Comparison of ENCODE assay signal across 7 cellular contexts in genomic region chr1:51236548-51237312, GRCh38. TPM values are rescaled to one million over a fixed set of nuclear protein-coding genes. Genes with fewer than 3 reads are reported as not detected.
DNase-seq lines count a peak whose midpoint lies in the region; ATAC-seq and TF ChIP-seq lines count a peak whose summit lies in the region.

No MANE protein-coding gene starts in this region.

- H3K4me3 Mint-ChIP-seq in activated T-cell treated with anti-CD3 and anti-CD28 coated beads, Interleukin-2, amount 50 U/mL, for 4 hours, result no peak overlapping the region
- no peak overlapping the region for H3K4me3 Mint-ChIP-seq in natural killer cell

- no peak for TF ChIP-seq POLR2A in suprapubic skin (IDR thresholded peaks at IDR 0.05)

- no peak for TF ChIP-seq EP300 in suprapubic skin (IDR thresholded peaks at IDR 0.05)

- H3K4me2 ChIP-seq in fibroblast of lung (ENCODE audit: extremely low read depth, insufficient read depth, low read length), result peak overlapping the region; percentile 65

- H3K36me3 Mint-ChIP-seq in activated T-cell treated with anti-CD3 and anti-CD28 coated beads, Interleukin-2, amount 50 U/mL, for 4 hours (ENCODE audit: insufficient read depth), result no peaks in the 10 kb centered on the region
- no peaks in the 10 kb centered on the region for H3K36me3 Mint-ChIP-seq in natural killer cell

- peak overlapping the region; percentile 94 to 98 (median 96) for H3K4me3 ChIP-seq in fibroblast of lung (replicated peaks in 1 of 4; ENCODE audit: control extremely low read depth in 1 of 4, insufficient read depth in 1 of 4, low read depth in 3 of 4, low read length in 4 of 4)
- H3K4me3 ChIP-seq in suprapubic skin, result peak overlapping the region; percentile 96

- peak overlapping the region; percentile 42 for H2AFZ ChIP-seq in fibroblast of lung (ENCODE audit: low read length)

- H3K27me3 ChIP-seq in fibroblast of lung (ENCODE audit: control insufficient read depth, insufficient read depth, low read length) (no peaks in the 10 kb centered on the region), suprapubic skin (no peaks in the 10 kb centered on the region)

- intact Hi-C loops in natural killer cell (cut with micrococcal nuclease), result loop anchor here (5.0 kb wide), 1 partner anchor 274 kb away; the partner anchor contains the start of gene FAF1

- H3K27ac ChIP-seq in fibroblast of lung (ENCODE audit: insufficient read depth, low read length), result peak overlapping the region; percentile 92
- peak overlapping the region; percentile 95 for H3K27ac ChIP-seq in suprapubic skin

- ATAC-seq in GM18868 (IDR thresholded peaks at IDR 0.05; ENCODE audit: unreplicated experiment) (peak; percentile 10), HG02970 (IDR thresholded peaks at IDR 0.05; ENCODE audit: low FRiP score, unreplicated experiment) (peak; percentile 8), natural killer cell (peak; percentile 27 to 43 (median 35))
- ATAC-seq in activated T-cell treated with anti-CD3 and anti-CD28 coated beads, Interleukin-2, amount 50 U/mL, for 4 hours, result peak; percentile 40 to 51

- under 1% methylated on average over 24 of the region's 49 CpGs for WGBS in suprapubic skin

- H3K9me3 Mint-ChIP-seq in activated T-cell treated with anti-CD3 and anti-CD28 coated beads, Interleukin-2, amount 50 U/mL, for 4 hours, result no peaks in the 10 kb centered on the region
- no peaks in the 10 kb centered on the region for H3K9me3 Mint-ChIP-seq in natural killer cell

- TF ChIP-seq CTCF in fibroblast of lung (conservative IDR thresholded peaks at IDR 0.05 in 1 of 2, IDR thresholded peaks at IDR 0.05 in 1 of 2; ENCODE audit: low read depth in 1 of 2, low read length in 2 of 2) (no peak), natural killer cell (IDR thresholded peaks at IDR 0.05) (no peak), suprapubic skin (IDR thresholded peaks at IDR 0.05) (no peak)

- DNase-seq in NCI-H510A (lab: John Stamatoyannopoulos, UW), result peak; percentile 26
- peak; percentile 24 for DNase-seq in activated T-cell treated with anti-CD3 and anti-CD28 coated beads, Interleukin-2, amount 50 U/mL, for 4 hours
- DNase-seq in fibroblast of lung (ENCODE audit: low read depth in 2 of 2), result peak; percentile 52 to 55
- DNase-seq in natural killer cell, result no peak
- peak in 1 of 2 donors; percentile 77 for DNase-seq in suprapubic skin (ENCODE audit: low spot score in 2 of 2)

- peaks cover 52% of the 10 kb centered on the region for H3K79me2 ChIP-seq in fibroblast of lung (ENCODE audit: control insufficient read depth, insufficient read depth, low read length)

- H3K9ac ChIP-seq in fibroblast of lung (ENCODE audit: insufficient read depth, low read length), result peak overlapping the region; percentile 85

- H3K4me1 Mint-ChIP-seq in activated T-cell treated with anti-CD3 and anti-CD28 coated beads, Interleukin-2, amount 50 U/mL, for 4 hours (ENCODE audit: low read depth), result peaks cover 45% of the 10 kb centered on the region
- peaks cover 40 to 48% of the 10 kb centered on the region in 2 donors for H3K4me1 Mint-ChIP-seq in natural killer cell

- no peak overlapping the region for H3K27ac Mint-ChIP-seq in natural killer cell

- no peaks in the 10 kb centered on the region for H3K27me3 Mint-ChIP-seq in activated T-cell treated with anti-CD3 and anti-CD28 coated beads, Interleukin-2, amount 50 U/mL, for 4 hours (ENCODE audit: low read depth)
- no peaks in the 10 kb centered on the region for H3K27me3 Mint-ChIP-seq in natural killer cell (ENCODE audit: low read depth in 2 of 2)

- peaks cover 9% of the 10 kb centered on the region for H3K4me1 ChIP-seq in fibroblast of lung (ENCODE audit: control insufficient read depth, extremely low read depth, insufficient read depth, low read length)
- peaks cover 53% of the 10 kb centered on the region for H3K4me1 ChIP-seq in suprapubic skin

- H3K36me3 ChIP-seq in fibroblast of lung (ENCODE audit: control insufficient read depth, insufficient read depth, low read length) (no peaks in the 10 kb centered on the region), suprapubic skin (no peaks in the 10 kb centered on the region)

- no peaks in the 10 kb centered on the region for H4K20me1 ChIP-seq in fibroblast of lung (ENCODE audit: control insufficient read depth, extremely low read depth, insufficient read depth, low read length)

- no peaks in the 10 kb centered on the region for H3K9me3 ChIP-seq in fibroblast of lung (ENCODE audit: control insufficient read depth, insufficient read depth, low read depth, low read length)
- no peaks in the 10 kb centered on the region for H3K9me3 ChIP-seq in suprapubic skin

RNA-seq across cellular contexts. Expression of gene RNF11, which starts 0.7 kb away (rescaled TPM):
- 10 to 100 TPM; 29.7 to 33.3 (median 30.3) TPM for total RNA-seq in activated T-cell treated with anti-CD3 and anti-CD28 coated beads, Interleukin-2, amount 50 U/mL, for 4 hours
- 97.6 and 116 TPM in 2 replicates for total RNA-seq in fibroblast of lung
- polyA plus RNA-seq in fibroblast of lung, result 150 and 209 TPM in 2 replicates
- polyA plus RNA-seq in fibroblast of lung (2012), result 104 and 119 TPM in 2 replicates
- polyA minus RNA-seq in fibroblast of lung (ENCODE audit: low replicate concordance), result 118 and 123 TPM in 2 replicates
- 10 to 100 TPM; 68.3 to 89.5 (median 68.4) TPM for total RNA-seq in natural killer cell
- total RNA-seq in suprapubic skin, result 10 to 100 TPM; 80.8 to 93.1 (median 81.5) TPM
